11 cellular contexts compared by ENCODE assay signal in the genomic region with DNA sequence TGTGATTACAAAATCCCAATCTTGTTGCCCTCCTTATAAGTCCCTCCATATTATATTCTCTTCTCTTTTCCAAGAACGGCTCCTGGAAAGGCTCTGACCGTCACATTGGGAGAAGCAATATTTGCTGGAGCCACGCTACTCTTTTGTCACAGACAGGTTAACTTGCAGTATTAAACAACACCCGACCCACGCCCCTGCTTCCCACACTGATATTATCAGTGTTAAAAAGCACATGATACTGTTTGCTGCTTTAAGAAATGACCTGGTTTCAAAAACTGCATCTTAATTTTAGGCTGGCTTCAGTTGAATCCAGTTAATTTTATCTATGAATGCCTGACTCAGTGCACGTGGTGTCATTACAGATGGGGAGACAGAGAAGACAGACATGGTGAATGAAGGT. TPM values are rescaled to one million over a fixed set of nuclear protein-coding genes. Genes with fewer than 3 reads are reported as not detected.
DNase-seq lines count a peak whose midpoint lies in the region; ATAC-seq and TF ChIP-seq lines count a peak whose summit lies in the region.
"Had no signal": no experiment of that assay in that cellular context is flagged by ENCODE, and none has a peak within 500 bp of the region (broad histone marks: within the 10 kb centered on the region; RNA-seq: fewer than 3 reads in every experiment).

No MANE protein-coding gene starts in this region.

- H3K36me3 Mint-ChIP-seq in CD14-positive monocyte (peaks cover 33 to 34% of the 10 kb centered on the region in 2 donors), natural killer cell (no peaks in the 10 kb centered on the region)
- peaks cover 42% of the 10 kb centered on the region for H3K36me3 Mint-ChIP-seq in activated naive CD8-positive, alpha-beta T cell treated with anti-CD3 and anti-CD28 coated beads, Interleukin-2, amount 10 ng/mL, durations not matched to agents 7 days and 5 days

- peak overlapping the region; percentile 25 to 96 for H3K4me3 Mint-ChIP-seq in CD14-positive monocyte
- peak overlapping the region; percentile 92 for H3K4me3 Mint-ChIP-seq in activated naive CD8-positive, alpha-beta T cell treated with anti-CD3 and anti-CD28 coated beads, Interleukin-2, amount 10 ng/mL, durations not matched to agents 7 days and 5 days
- peak overlapping the region; percentile 98 for H3K4me3 Mint-ChIP-seq in natural killer cell

- no peak for ATAC-seq in activated naive CD8-positive, alpha-beta T cell treated with anti-CD3 and anti-CD28 coated beads, Interleukin-2, amount 10 ng/mL, durations not matched to agents 7 days and 5 days (ENCODE audit: low read depth)
- ATAC-seq in natural killer cell, result peak in 1 of 3 donors; percentile 15
- ATAC-seq: Panc1 had no signal

- no peaks in the 10 kb centered on the region for H3K9me3 ChIP-seq in osteoblast (ENCODE audit: low read depth, low read length)

- peak overlapping the region; percentile 1 to 96 (median 89) for H3K27ac Mint-ChIP-seq in CD14-positive monocyte
- peak overlapping the region; percentile 27 for H3K27ac Mint-ChIP-seq in activated naive CD8-positive, alpha-beta T cell treated with anti-CD3 and anti-CD28 coated beads, Interleukin-2, amount 10 ng/mL, durations not matched to agents 7 days and 5 days
- H3K27ac Mint-ChIP-seq in natural killer cell, result peak overlapping the region; percentile 89 to 99

- DNase-seq in CD14-positive monocyte (ENCODE audit: low spot score) (no peak), GM12865 (ENCODE audit: low read depth) (no peak), natural killer cell (no peak), GDM1 (lab: John Stamatoyannopoulos, UW) (no peak), osteoblast (ENCODE audit: insufficient read length, low spot score, missing footprints) (no peak), NCI-H69 (lab: John Stamatoyannopoulos, UW) (no peak)
- DNase-seq in activated naive CD8-positive, alpha-beta T cell treated with anti-CD3 and anti-CD28 coated beads, Interleukin-2, amount 10 ng/mL, durations not matched to agents 7 days and 5 days, result no peak
- DNase-seq: dorsolateral prefrontal cortex, KG1, NCI-H2171 had no signal

- H3K27ac ChIP-seq in osteoblast (ENCODE audit: low read depth, low read length), result no peak overlapping the region

- H3K27me3 ChIP-seq in osteoblast (ENCODE audit: insufficient read depth, low read length), result no peaks in the 10 kb centered on the region

- H3K9me3 Mint-ChIP-seq in CD14-positive monocyte (no peaks in the 10 kb centered on the region), natural killer cell (peaks cover 0 to 3% of the 10 kb centered on the region in 2 donors)
- H3K9me3 Mint-ChIP-seq in activated naive CD8-positive, alpha-beta T cell treated with anti-CD3 and anti-CD28 coated beads, Interleukin-2, amount 10 ng/mL, durations not matched to agents 7 days and 5 days, result peaks cover 1% of the 10 kb centered on the region

- TF ChIP-seq CTCF in CD14-positive monocyte (IDR thresholded peaks at IDR 0.05) (no peak), GM12865 (IDR thresholded peaks at IDR 0.05; ENCODE audit: insufficient read depth, low read depth, low read length, missing control alignments) (no peak), natural killer cell (IDR thresholded peaks at IDR 0.05) (no peak), osteoblast (IDR thresholded peaks at IDR 0.05; ENCODE audit: extremely low read depth, low read depth, low read length) (no peak)

- intact Hi-C loops in CD14-positive monocyte (cut with micrococcal nuclease) (loop anchor here in 1 of 2 donors (10.0 kb wide), 1 partner anchor 48 kb away; no protein-coding TSS in a partner anchor), natural killer cell (cut with micrococcal nuclease) (loop anchor here (2.0 to 10.0 kb wide), 5 partner anchors 24 to 172 kb away; no protein-coding TSS in a partner anchor)

- peaks cover 13% of the 10 kb centered on the region for H3K4me1 ChIP-seq in osteoblast (ENCODE audit: insufficient read depth, low read length)

- H3K4me3 ChIP-seq in GM12865 (ENCODE audit: low read depth, low read length) (peak overlapping the region; percentile 68), osteoblast (ENCODE audit: insufficient read depth, low read length) (no peak overlapping the region)

- POLR2A ChIA-PET in activated naive CD8-positive, alpha-beta T cell treated with anti-CD3 and anti-CD28 coated beads, Interleukin-2, amount 10 ng/mL, durations not matched to agents 7 days and 5 days (lab: Charles Lee), result no interaction called here

- H2AFZ ChIP-seq in osteoblast (ENCODE audit: low read length), result no peak overlapping the region

- H3K4me1 Mint-ChIP-seq in CD14-positive monocyte (peaks cover 69% of the 10 kb centered on the region), natural killer cell (peaks cover 80 to 84% of the 10 kb centered on the region in 2 donors)
- H3K4me1 Mint-ChIP-seq in activated naive CD8-positive, alpha-beta T cell treated with anti-CD3 and anti-CD28 coated beads, Interleukin-2, amount 10 ng/mL, durations not matched to agents 7 days and 5 days, result peaks cover 51% of the 10 kb centered on the region

- no peak overlapping the region for H3K4me2 ChIP-seq in osteoblast (ENCODE audit: insufficient read depth, low read length)

- H4K20me1 ChIP-seq in osteoblast (ENCODE audit: insufficient read depth, low read length), result no peaks in the 10 kb centered on the region

- peaks cover 69% of the 10 kb centered on the region for H3K79me2 ChIP-seq in osteoblast (ENCODE audit: insufficient read depth, low read length)

- H3K27me3 Mint-ChIP-seq in CD14-positive monocyte (ENCODE audit: low read depth in 3 of 3) (peaks cover 3 to 12% (median 4%) of the 10 kb centered on the region in 3 donors), natural killer cell (ENCODE audit: low read depth in 2 of 2) (peaks cover 0 to 3% of the 10 kb centered on the region in 2 donors)
- peaks cover 6% of the 10 kb centered on the region for H3K27me3 Mint-ChIP-seq in activated naive CD8-positive, alpha-beta T cell treated with anti-CD3 and anti-CD28 coated beads, Interleukin-2, amount 10 ng/mL, durations not matched to agents 7 days and 5 days

- no peaks in the 10 kb centered on the region for H3K36me3 ChIP-seq in osteoblast (ENCODE audit: insufficient read depth, low read length)

RNA-seq across cellular contexts. Expression of gene FLI1, which starts 3.1 kb away (rescaled TPM):
- polyA plus RNA-seq in CD14-positive monocyte, result 10 to 100 TPM; 42.4 to 64.5 TPM
- total RNA-seq in activated naive CD8-positive, alpha-beta T cell treated with anti-CD3 and anti-CD28 coated beads, Interleukin-2, amount 10 ng/mL, durations not matched to agents 7 days and 5 days, result 10 to 100 TPM; 83.4 to 86.5 TPM
- total RNA-seq in natural killer cell (100 to 1,000 TPM; 123 to 157 (median 148) TPM), osteoblast (23.5 and 23.9 TPM in 2 replicates)

Comparison
In these comparisons a context has a peak if more than half of its experiments do, and no peak if none do; other contexts are left out.
1. H3K27ac Mint-ChIP-seq: peak in every context shown above with its lines; median percentile 94 in natural killer cell; 89 in CD14-positive monocyte; 27 in activated naive CD8-positive, alpha-beta T cell treated with anti-CD3 and anti-CD28 coated beads, Interleukin-2, amount 10 ng/mL, durations not matched to agents 7 days and 5 days.